9 cellular contexts compared by ENCODE assay signal in the genomic region with DNA sequence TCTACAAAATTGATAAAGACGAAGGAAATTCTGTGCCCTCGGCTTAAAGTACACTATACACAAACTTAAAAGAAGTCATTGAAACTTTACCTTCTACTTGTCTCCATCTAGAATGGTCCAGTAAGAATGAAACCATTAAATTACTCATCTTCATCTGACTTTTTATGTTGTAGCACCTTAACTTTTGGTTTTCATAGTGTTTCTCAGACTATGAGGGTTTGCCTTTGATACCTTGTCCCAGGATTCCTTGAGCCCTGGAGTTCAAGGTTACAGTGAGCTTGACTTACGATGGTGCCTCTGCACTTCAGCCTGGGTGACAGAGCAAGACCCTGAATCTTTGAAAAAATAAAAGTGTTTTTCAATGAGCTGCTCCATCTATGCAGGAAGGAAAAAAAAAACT.
A peak's percentile ranks its signal among the peaks of the same experiment; 100 is the strongest.
DNase-seq lines count a peak whose midpoint lies in the region; ATAC-seq and TF ChIP-seq lines count a peak whose summit lies in the region.
"Had no signal": no experiment of that assay in that cellular context is flagged by ENCODE, and none has a peak within 500 bp of the region (broad histone marks: within the 10 kb centered on the region; RNA-seq: fewer than 3 reads in every experiment).

No MANE protein-coding gene starts in this region.

- H3K79me2 ChIP-seq in GM23248 (ENCODE audit: insufficient read depth) = no peaks in the 10 kb centered on the region

- no peaks in the 10 kb centered on the region for H3F3A ChIP-seq in GM23248 (ENCODE audit: insufficient read depth)

- no peak overlapping the region for H3K4me3 ChIP-seq in GM23248

- H3K4me1 ChIP-seq in GM23248 (ENCODE audit: insufficient read depth) = no peaks in the 10 kb centered on the region

- peaks cover 89% of the 10 kb centered on the region for H3K36me3 Mint-ChIP-seq in stimulated activated naive CD8-positive, alpha-beta T cell treated with anti-CD3 and anti-CD28 coated beads, Interleukin-15, Interleukin-2, amounts not matched to agents 100 ng/mL and 50 ng/mL, for 24 hours (ENCODE audit: low read depth)
- H3K36me3 Mint-ChIP-seq in CD14-positive monocyte = peaks cover 82 to 86% of the 10 kb centered on the region in 2 donors

- H3K36me3 ChIP-seq in GM23248 (ENCODE audit: low read depth) = peaks cover 44% of the 10 kb centered on the region

- H3K9me3 Mint-ChIP-seq in stimulated activated naive CD8-positive, alpha-beta T cell treated with anti-CD3 and anti-CD28 coated beads, Interleukin-15, Interleukin-2, amounts not matched to agents 100 ng/mL and 50 ng/mL, for 24 hours = peaks cover 3% of the 10 kb centered on the region
- H3K9me3 Mint-ChIP-seq in CD14-positive monocyte = peaks cover 0 to 11% (median 5%) of the 10 kb centered on the region in 7 donors

- peak; percentile 25 for DNase-seq in stimulated activated CD4-positive, alpha-beta T cell treated with anti-CD3 and anti-CD28 coated beads, Interleukin-15, amount 100 ng/mL, for 24 hours
- no peak for DNase-seq in stimulated activated CD4-positive, alpha-beta T cell treated with anti-CD3 and anti-CD28 coated beads, Interleukin-4, amount 100 ng/mL, for 4 hours
- DNase-seq in HK-2 (ENCODE audit: unreplicated experiment) (no peak), GM23248 (no peak), CD14-positive monocyte (ENCODE audit: low spot score) (no peak)
- DNase-seq: RPMI8226 had no signal

- intact Hi-C loops in CD14-positive monocyte (cut with micrococcal nuclease) = no loop called here

- in situ Hi-C loops in GM23248 (cut with MboI) = no loop called here

- H3K9me3 ChIP-seq in GM23248 (ENCODE audit: low read depth) = no peaks in the 10 kb centered on the region

- H3K27ac Mint-ChIP-seq in stimulated activated naive CD8-positive, alpha-beta T cell treated with anti-CD3 and anti-CD28 coated beads, Interleukin-15, Interleukin-2, amounts not matched to agents 100 ng/mL and 50 ng/mL, for 24 hours = peak overlapping the region; percentile 96
- peak overlapping the region in 2 of 7 donors; percentile 50 to 64 for H3K27ac Mint-ChIP-seq in CD14-positive monocyte

- H2AFZ ChIP-seq in GM23248 = no peak overlapping the region

- peak overlapping the region; percentile 60 for H3K4me3 Mint-ChIP-seq in stimulated activated naive CD8-positive, alpha-beta T cell treated with anti-CD3 and anti-CD28 coated beads, Interleukin-15, Interleukin-2, amounts not matched to agents 100 ng/mL and 50 ng/mL, for 24 hours
- H3K4me3 Mint-ChIP-seq in CD14-positive monocyte = no peak overlapping the region

- no peaks in the 10 kb centered on the region for H4K20me1 ChIP-seq in GM23248 (ENCODE audit: insufficient read depth)

- TF ChIP-seq CTCF in CD14-positive monocyte (IDR thresholded peaks at IDR 0.05) = no peak

- no peaks in the 10 kb centered on the region for H3K27me3 ChIP-seq in GM23248 (replicated peaks; ENCODE audit: insufficient read depth)

- no peak overlapping the region for H3K9ac ChIP-seq in GM23248

- ATAC-seq in HG02642 (IDR thresholded peaks at IDR 0.05; ENCODE audit: poor library complexity, unreplicated experiment) (peak; percentile 79), HG03571 (IDR thresholded peaks at IDR 0.05; ENCODE audit: unreplicated experiment) (peak; percentile 82)

- no peak overlapping the region for H3K4me2 ChIP-seq in GM23248 (ENCODE audit: unreplicated experiment)

- no peaks in the 10 kb centered on the region for H3K27me3 Mint-ChIP-seq in stimulated activated naive CD8-positive, alpha-beta T cell treated with anti-CD3 and anti-CD28 coated beads, Interleukin-15, Interleukin-2, amounts not matched to agents 100 ng/mL and 50 ng/mL, for 24 hours
- H3K27me3 Mint-ChIP-seq in CD14-positive monocyte (ENCODE audit: low read depth in 3 of 3) = no peaks in the 10 kb centered on the region

- no peak overlapping the region for H3K27ac ChIP-seq in GM23248

- H3K9me2 ChIP-seq in GM23248 (ENCODE audit: insufficient read depth) = no peaks in the 10 kb centered on the region

- 90 to 96% methylated on average over 3 of the region's 3 CpGs for WGBS in GM23248 (ENCODE audit: low coverage in 1 of 2, low lambda C conversion rate in 2 of 2, missing lambda C conversion rate in 2 of 2), 2 experiments

- H3K4me1 Mint-ChIP-seq in stimulated activated naive CD8-positive, alpha-beta T cell treated with anti-CD3 and anti-CD28 coated beads, Interleukin-15, Interleukin-2, amounts not matched to agents 100 ng/mL and 50 ng/mL, for 24 hours (ENCODE audit: low read depth) = peaks cover 83% of the 10 kb centered on the region
- H3K4me1 Mint-ChIP-seq in CD14-positive monocyte = no peaks in the 10 kb centered on the region
